Comparison of ENCODE assay signal across 1 cellular context in genomic region chr11:10666556-10666955, GRCh38.
TF ChIP-seq lines count a peak whose summit lies in the region.

No MANE protein-coding gene starts in this region.

TF ChIP-seq in SK-N-SH treated with all-trans-retinoic acid at 6 μM for 48 hours, 23 proteins besides CTCF, POLR2A, EP300 and RAD21 (continued from another document):
- TF ChIP-seq, protein P1, sequence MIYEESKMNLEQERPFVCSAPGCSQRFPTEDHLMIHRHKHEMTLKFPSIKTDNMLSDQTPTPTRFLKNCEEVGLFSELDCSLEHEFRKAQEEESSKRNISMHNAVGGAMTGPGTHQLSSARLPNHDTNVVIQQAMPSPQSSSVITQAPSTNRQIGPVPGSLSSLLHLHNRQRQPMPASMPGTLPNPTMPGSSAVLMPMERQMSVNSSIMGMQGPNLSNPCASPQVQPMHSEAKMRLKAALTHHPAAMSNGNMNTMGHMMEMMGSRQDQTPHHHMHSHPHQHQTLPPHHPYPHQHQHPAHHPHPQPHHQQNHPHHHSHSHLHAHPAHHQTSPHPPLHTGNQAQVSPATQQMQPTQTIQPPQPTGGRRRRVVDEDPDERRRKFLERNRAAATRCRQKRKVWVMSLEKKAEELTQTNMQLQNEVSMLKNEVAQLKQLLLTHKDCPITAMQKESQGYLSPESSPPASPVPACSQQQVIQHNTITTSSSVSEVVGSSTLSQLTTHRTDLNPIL (CRISPR knock-in tag; IDR thresholded peaks at IDR 0.05; ENCODE audit: low read depth): no peak
- TF ChIP-seq ZNF70 (CRISPR knock-in tag; IDR thresholded peaks at IDR 0.05): no peak
